In genomic region chr3:193452338-193452737, GRCh38 we compare ENCODE assay signal across 9 cellular contexts.
A peak's percentile ranks its signal among the peaks of the same experiment; 100 is the strongest.
DNase-seq lines count a peak whose midpoint lies in the region; ATAC-seq and TF ChIP-seq lines count a peak whose summit lies in the region.
"Had no signal": no experiment of that assay in that cellular context is flagged by ENCODE, and none has a peak within 500 bp of the region (broad histone marks: within the 10 kb centered on the region; RNA-seq: fewer than 3 reads in every experiment).

No MANE protein-coding gene starts in this region.

- no peak overlapping the region for H3K27ac ChIP-seq in WERI-Rb-1
- H3K27ac ChIP-seq: upper lobe of left lung had no signal

- no peak overlapping the region for H3K4me3 ChIP-seq in WERI-Rb-1 (ENCODE audit: low read depth, low read length)
- H3K4me3 ChIP-seq: upper lobe of left lung had no signal

- TF ChIP-seq CTCF in WERI-Rb-1 (IDR thresholded peaks at IDR 0.05; ENCODE audit: low read depth, low read length) = peak; percentile 24; the same call in 1 of the 2 replicates

- H3K27me3 ChIP-seq in WERI-Rb-1 (ENCODE audit: insufficient read depth, low read depth, severe bottlenecking) = no peaks in the 10 kb centered on the region
- H3K27me3 ChIP-seq: upper lobe of left lung had no signal

- no peaks in the 10 kb centered on the region for H3K9me3 ChIP-seq in WERI-Rb-1 (ENCODE audit: severe bottlenecking)
- H3K9me3 ChIP-seq: upper lobe of left lung had no signal

- peak; percentile 49 for DNase-seq in DMS53 (lab: John Stamatoyannopoulos, UW)
- no peak for DNase-seq in DMS53 treated with DMSO at 0.1 percent for 48 hours (lab: John Stamatoyannopoulos, UW; ENCODE audit: unreplicated experiment)
- DNase-seq in HT1080 (ENCODE audit: low read depth) = peak; percentile 36
- no peak for DNase-seq in WERI-Rb-1
- peak; percentile 34 for DNase-seq in iPS-NIHi7 (ENCODE audit: extremely low spot score)
- no peak for DNase-seq in activated gamma-delta T cell treated with Interleukin-2 at 50 U/mL for 16 hours
- no peak for DNase-seq in AG08395 (ENCODE audit: low spot score)
- DNase-seq: upper lobe of left lung had no signal

- ATAC-seq in GM19463 (IDR thresholded peaks at IDR 0.05; ENCODE audit: unreplicated experiment) = no peak

- no peaks in the 10 kb centered on the region for H3K36me3 ChIP-seq in WERI-Rb-1

Comparison
In these comparisons a context has a peak if more than half of its experiments do, and no peak if none do; other contexts are left out.
1. DNase-seq: peak in DMS53 (single experiment), HT1080 (single experiment) and iPS-NIHi7 (single experiment); none in DMS53 treated with DMSO at 0.1 percent for 48 hours (single experiment), WERI-Rb-1 (single experiment), activated gamma-delta T cell treated with Interleukin-2 at 50 U/mL for 16 hours (single experiment) and AG08395 (single experiment).